In the genomic region with DNA sequence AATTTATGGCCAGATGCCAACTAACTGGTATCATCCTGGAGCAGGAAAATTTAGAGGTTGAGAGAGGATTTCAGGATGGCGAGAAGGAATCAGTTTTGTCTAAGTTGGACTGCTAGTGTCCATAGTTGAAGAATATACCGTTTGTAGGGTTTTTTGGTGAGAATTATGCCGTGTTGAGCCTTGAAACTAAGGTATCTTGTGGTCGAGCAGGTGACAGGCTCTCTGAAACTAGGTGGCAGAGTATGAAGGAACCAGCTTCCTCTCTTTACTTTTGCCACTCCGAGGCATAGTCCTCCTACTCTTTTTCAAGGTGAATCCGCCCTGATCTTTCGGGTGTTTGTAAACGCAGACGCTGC, we compare ENCODE assay signal across 8 cellular contexts. TPM values are rescaled to one million over a fixed set of nuclear protein-coding genes. Genes with fewer than 3 reads are reported as not detected.
DNase-seq lines count a peak whose midpoint lies in the region; ATAC-seq lines count a peak whose summit lies in the region.

No MANE protein-coding gene starts in this region.

- peak; percentile 57 for DNase-seq in activated CD8-positive, alpha-beta memory T cell treated with anti-CD3 and anti-CD28 coated beads, Interleukin-2, amount 10 ng/mL, durations not matched to agents 7 days and 5 days
- no peak for DNase-seq in activated CD8-positive, alpha-beta memory T cell treated with anti-CD3 and anti-CD28 coated beads, Interleukin-2, amount 50 U/mL, for 48 hours
- peak; percentile 54 for DNase-seq in activated CD8-positive, alpha-beta T cell treated with anti-CD3 and anti-CD28 coated beads, Interleukin-2, amount 10 ng/mL, durations not matched to agents 7 days and 5 days
- DNase-seq in stimulated activated naive CD4-positive, alpha-beta T cell treated with Interleukin-2 at 50 U/mL for 16 hours (lab: John Stamatoyannopoulos, UW) = peak; percentile 36
- no peak for DNase-seq in NCI-H2107 treated with DMSO at 0.1 percent for 48 hours (lab: John Stamatoyannopoulos, UW; ENCODE audit: unreplicated experiment)
- DNase-seq in 8988T = no peak
- DNase-seq in DMS53 treated with DMSO at 0.1 percent for 48 hours (lab: John Stamatoyannopoulos, UW; ENCODE audit: unreplicated experiment) = no peak

- POLR2A ChIA-PET in activated CD8-positive, alpha-beta T cell treated with anti-CD3 and anti-CD28 coated beads, Interleukin-2, amount 10 ng/mL, durations not matched to agents 7 days and 5 days (lab: Charles Lee) = interaction anchor here (1.0 kb wide), 1 partner anchor 8 kb away, joined by 6 read pairs; no protein-coding TSS in a partner anchor

- H3K4me3 Mint-ChIP-seq in activated CD8-positive, alpha-beta memory T cell treated with anti-CD3 and anti-CD28 coated beads, Interleukin-2, amount 10 ng/mL, durations not matched to agents 7 days and 5 days = peak overlapping the region; percentile 68
- H3K4me3 Mint-ChIP-seq in activated CD8-positive, alpha-beta T cell treated with anti-CD3 and anti-CD28 coated beads, Interleukin-2, amount 10 ng/mL, durations not matched to agents 7 days and 5 days = peak overlapping the region; percentile 73

- H3K9me3 Mint-ChIP-seq in activated CD8-positive, alpha-beta memory T cell treated with anti-CD3 and anti-CD28 coated beads, Interleukin-2, amount 10 ng/mL, durations not matched to agents 7 days and 5 days (ENCODE audit: low read depth) = no peaks in the 10 kb centered on the region
- no peaks in the 10 kb centered on the region for H3K9me3 Mint-ChIP-seq in activated CD8-positive, alpha-beta T cell treated with anti-CD3 and anti-CD28 coated beads, Interleukin-2, amount 10 ng/mL, durations not matched to agents 7 days and 5 days (ENCODE audit: insufficient read depth)

- H3K36me3 Mint-ChIP-seq in activated CD8-positive, alpha-beta memory T cell treated with anti-CD3 and anti-CD28 coated beads, Interleukin-2, amount 10 ng/mL, durations not matched to agents 7 days and 5 days = peaks cover 23% of the 10 kb centered on the region
- peaks cover 40% of the 10 kb centered on the region for H3K36me3 Mint-ChIP-seq in activated CD8-positive, alpha-beta T cell treated with anti-CD3 and anti-CD28 coated beads, Interleukin-2, amount 10 ng/mL, durations not matched to agents 7 days and 5 days (ENCODE audit: low read depth)

- CTCF ChIA-PET in activated CD8-positive, alpha-beta memory T cell treated with anti-CD3 and anti-CD28 coated beads, Interleukin-2, amount 10 ng/mL, durations not matched to agents 7 days and 5 days (lab: Charles Lee) = interaction anchor here (1.0 to 1.7 kb wide), 2 partner anchors 8 to 286 kb away, joined by 3 to 4 read pairs; no protein-coding TSS in a partner anchor
- CTCF ChIA-PET in activated CD8-positive, alpha-beta T cell treated with anti-CD3 and anti-CD28 coated beads, Interleukin-2, amount 10 ng/mL, durations not matched to agents 7 days and 5 days (lab: Charles Lee) = interaction anchor here (0.7 to 2.1 kb wide), 3 partner anchors 14 to 77 kb away, joined by 3 to 8 read pairs (median 3); no protein-coding TSS in a partner anchor

- no peaks in the 10 kb centered on the region for H3K27me3 Mint-ChIP-seq in activated CD8-positive, alpha-beta memory T cell treated with anti-CD3 and anti-CD28 coated beads, Interleukin-2, amount 10 ng/mL, durations not matched to agents 7 days and 5 days
- H3K27me3 Mint-ChIP-seq in activated CD8-positive, alpha-beta T cell treated with anti-CD3 and anti-CD28 coated beads, Interleukin-2, amount 10 ng/mL, durations not matched to agents 7 days and 5 days (ENCODE audit: low read depth) = no peaks in the 10 kb centered on the region

- peaks cover 51% of the 10 kb centered on the region for H3K4me1 Mint-ChIP-seq in activated CD8-positive, alpha-beta memory T cell treated with anti-CD3 and anti-CD28 coated beads, Interleukin-2, amount 10 ng/mL, durations not matched to agents 7 days and 5 days
- peaks cover 29% of the 10 kb centered on the region for H3K4me1 Mint-ChIP-seq in activated CD8-positive, alpha-beta T cell treated with anti-CD3 and anti-CD28 coated beads, Interleukin-2, amount 10 ng/mL, durations not matched to agents 7 days and 5 days (ENCODE audit: low read depth)

- peak; percentile 56 for ATAC-seq in activated CD8-positive, alpha-beta memory T cell treated with anti-CD3 and anti-CD28 coated beads, Interleukin-2, amount 10 ng/mL, durations not matched to agents 7 days and 5 days
- peak; percentile 80 for ATAC-seq in HG03045 (IDR thresholded peaks at IDR 0.05; ENCODE audit: unreplicated experiment)
- ATAC-seq in activated CD8-positive, alpha-beta T cell treated with anti-CD3 and anti-CD28 coated beads, Interleukin-2, amount 10 ng/mL, durations not matched to agents 7 days and 5 days = peak; percentile 75

- peak overlapping the region; percentile 79 for H3K27ac Mint-ChIP-seq in activated CD8-positive, alpha-beta memory T cell treated with anti-CD3 and anti-CD28 coated beads, Interleukin-2, amount 10 ng/mL, durations not matched to agents 7 days and 5 days
- H3K27ac Mint-ChIP-seq in activated CD8-positive, alpha-beta T cell treated with anti-CD3 and anti-CD28 coated beads, Interleukin-2, amount 10 ng/mL, durations not matched to agents 7 days and 5 days = peak overlapping the region; percentile 78

RNA-seq across cellular contexts. Expression of gene MDFIC, which starts 9.7 kb away (rescaled TPM):
- total RNA-seq in activated CD8-positive, alpha-beta memory T cell treated with anti-CD3 and anti-CD28 coated beads, Interleukin-2, amount 10 ng/mL, durations not matched to agents 7 days and 5 days = 10 to 100 TPM; 58.0 to 84.1 TPM
- total RNA-seq in activated CD8-positive, alpha-beta T cell treated with anti-CD3 and anti-CD28 coated beads, Interleukin-2, amount 10 ng/mL, durations not matched to agents 7 days and 5 days = 10 to 100 TPM; 63.6 to 69.8 TPM

Comparison
In these comparisons a context has a peak if more than half of its experiments do, and no peak if none do; other contexts are left out.
1. DNase-seq: peak in activated CD8-positive, alpha-beta memory T cell treated with anti-CD3 and anti-CD28 coated beads, Interleukin-2, amount 10 ng/mL, durations not matched to agents 7 days and 5 days (single experiment), activated CD8-positive, alpha-beta T cell treated with anti-CD3 and anti-CD28 coated beads, Interleukin-2, amount 10 ng/mL, durations not matched to agents 7 days and 5 days (single experiment) and stimulated activated naive CD4-positive, alpha-beta T cell treated with Interleukin-2 at 50 U/mL for 16 hours (single experiment); none in activated CD8-positive, alpha-beta memory T cell treated with anti-CD3 and anti-CD28 coated beads, Interleukin-2, amount 50 U/mL, for 48 hours (single experiment), NCI-H2107 treated with DMSO at 0.1 percent for 48 hours (single experiment), 8988T (single experiment) and DMS53 treated with DMSO at 0.1 percent for 48 hours (single experiment).
2. Peak in every context shown above with its lines, with median percentiles within 50 percentile points of each other: ATAC-seq.